ENCODE assay signal across 8 cellular contexts in the genomic region with DNA sequence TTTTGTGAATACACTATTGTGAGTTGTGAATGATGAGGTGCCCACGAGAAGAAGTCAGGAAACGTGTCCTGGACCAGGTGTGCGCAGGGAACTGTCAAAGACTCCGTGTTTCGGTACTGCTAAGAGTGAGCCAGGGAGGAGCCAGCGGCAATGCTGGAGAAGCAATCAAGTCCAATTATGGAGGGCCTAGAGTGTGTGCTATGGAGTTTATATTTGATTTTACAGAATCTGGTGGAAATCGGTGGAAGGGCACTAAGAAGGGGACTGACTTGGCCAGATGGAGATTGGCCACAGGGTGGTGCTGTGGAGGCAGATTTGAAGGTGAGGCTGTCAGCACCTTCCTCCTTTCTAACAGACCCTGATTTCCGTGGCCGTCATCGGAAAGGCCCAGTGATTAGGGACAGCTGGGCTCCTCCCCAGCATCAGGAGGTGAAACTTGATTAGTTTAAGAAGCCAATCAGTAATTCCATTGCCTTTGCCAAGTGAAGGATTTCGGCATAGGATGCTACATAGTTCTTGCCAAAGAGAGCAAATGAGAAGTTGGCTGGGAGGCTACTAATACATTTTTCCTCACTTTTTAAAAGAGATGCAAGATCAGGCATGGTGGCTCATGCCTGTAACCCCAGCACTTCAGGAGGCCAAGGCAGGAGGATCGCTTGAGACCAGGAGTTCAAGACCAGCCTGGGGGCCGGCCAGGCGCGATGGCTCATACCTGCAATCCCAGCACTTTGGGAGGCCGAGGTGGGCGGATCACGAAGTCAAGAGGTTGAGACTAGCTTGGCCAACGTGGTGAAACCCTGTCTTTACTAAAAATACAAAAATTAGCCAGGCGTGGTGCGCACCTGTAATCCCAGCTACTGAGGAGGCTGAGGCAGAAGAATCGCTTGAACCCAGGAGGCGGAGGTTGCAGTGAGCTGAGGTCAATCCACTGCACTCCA. TPM values are rescaled to one million over a fixed set of nuclear protein-coding genes. Genes with fewer than 3 reads are reported as not detected.
DNase-seq lines count a peak whose midpoint lies in the region; ATAC-seq and TF ChIP-seq lines count a peak whose summit lies in the region.

No MANE protein-coding gene starts in this region.

- no peaks in the 10 kb centered on the region for H3K36me3 Mint-ChIP-seq in T-helper 1 cell treated with Interleukin-12 subunit alpha and Interleukin-12 subunit beta and Interleukin-4 antibody, amounts not matched to agents 30 μg/mL and 1 μg/mL, for 36 hours (ENCODE audit: low read depth)

- H3K4me3 Mint-ChIP-seq in T-helper 1 cell treated with Interleukin-12 subunit alpha and Interleukin-12 subunit beta and Interleukin-4 antibody, amounts not matched to agents 30 μg/mL and 1 μg/mL, for 36 hours, result no peak overlapping the region

- no peaks in the 10 kb centered on the region for H3K27me3 ChIP-seq in H7 (ENCODE audit: control insufficient read depth, insufficient read depth, low read length)
- H3K27me3 ChIP-seq in adrenal gland, result no peaks in the 10 kb centered on the region
- H3K27me3 ChIP-seq in right cardiac atrium (ENCODE audit: control insufficient read depth, insufficient read depth), result no peaks in the 10 kb centered on the region

- H3K9me3 ChIP-seq in adrenal gland (replicated peaks in 1 of 3) (no peaks in the 10 kb centered on the region), right cardiac atrium (ENCODE audit: control insufficient read depth, low read length) (no peaks in the 10 kb centered on the region)

- peaks cover 10% of the 10 kb centered on the region for H3K4me1 Mint-ChIP-seq in T-helper 1 cell treated with Interleukin-12 subunit alpha and Interleukin-12 subunit beta and Interleukin-4 antibody, amounts not matched to agents 30 μg/mL and 1 μg/mL, for 36 hours (ENCODE audit: low read depth)

- H3K27ac ChIP-seq in adrenal gland (no peak overlapping the region), right cardiac atrium (ENCODE audit: low read length) (no peak overlapping the region)

- H3K36me3 ChIP-seq in H7 (replicated peaks; ENCODE audit: control insufficient read depth, insufficient read depth, low read length) (no peaks in the 10 kb centered on the region), adrenal gland (replicated peaks in 1 of 2) (no peaks in the 10 kb centered on the region)

- no peak for TF ChIP-seq POLR2A in adrenal gland (IDR thresholded peaks at IDR 0.05)

- peak; percentile 48 for DNase-seq in DMS 273 treated with DMSO at 0.1 percent for 48 hours (lab: John Stamatoyannopoulos, UW)
- peak; percentile 89 for DNase-seq in H7
- peak; percentile 30 to 39 for DNase-seq in NCI-H187 (lab: John Stamatoyannopoulos, UW)
- peak; percentile 88 to 95 (median 91) for DNase-seq in adrenal gland
- peak; percentile 89 to 95 (median 94) for DNase-seq in right cardiac atrium
- peak; percentile 95 for DNase-seq in sciatic nerve (ENCODE audit: low spot score)
- no peak for DNase-seq in mesenteric fat pad (ENCODE audit: low spot score)

- peak; percentile 70 to 88 (median 83) for TF ChIP-seq CTCF in adrenal gland (IDR thresholded peaks at IDR 0.05)

- H3K4me1 ChIP-seq in adrenal gland (replicated peaks in 1 of 2) (peaks cover 0 to 12% of the 10 kb centered on the region in 2 donors), right cardiac atrium (ENCODE audit: control insufficient read depth, insufficient read depth, low read length) (no peaks in the 10 kb centered on the region)

- H3K9me3 Mint-ChIP-seq in T-helper 1 cell treated with Interleukin-12 subunit alpha and Interleukin-12 subunit beta and Interleukin-4 antibody, amounts not matched to agents 30 μg/mL and 1 μg/mL, for 36 hours, result no peaks in the 10 kb centered on the region

- 65 to 68% (median 66%) methylated on average over 23 of the region's 23 CpGs for WGBS in adrenal gland, 4 donors
- WGBS in right cardiac atrium, result 64% methylated on average over 23 of the region's 23 CpGs

- peak overlapping the region; percentile 24 for H3K27ac Mint-ChIP-seq in T-helper 1 cell treated with Interleukin-12 subunit alpha and Interleukin-12 subunit beta and Interleukin-4 antibody, amounts not matched to agents 30 μg/mL and 1 μg/mL, for 36 hours

- intact Hi-C loops in adrenal gland (cut with DNase I), result loop anchor here in 1 of 2 donors (5.0 kb wide), 1 partner anchor 171 kb away; no protein-coding TSS in a partner anchor
- intact Hi-C loops in right cardiac atrium (cut with DNase I), result loop anchor here in 3 of 4 donors (5.0 to 10.0 kb wide), 5 partner anchors 49 to 469 kb away; a partner anchor contains a TSS
- intact Hi-C loops in sciatic nerve (cut with DNase I), result loop anchor here (10.0 kb wide), 1 partner anchor 51 kb away; a partner anchor contains a TSS

- H3K4me3 ChIP-seq in H7 (ENCODE audit: insufficient read depth, low read depth, low read length) (no peak overlapping the region), adrenal gland (no peak overlapping the region), right cardiac atrium (ENCODE audit: low read length) (no peak overlapping the region)

- no peaks in the 10 kb centered on the region for H3K27me3 Mint-ChIP-seq in T-helper 1 cell treated with Interleukin-12 subunit alpha and Interleukin-12 subunit beta and Interleukin-4 antibody, amounts not matched to agents 30 μg/mL and 1 μg/mL, for 36 hours (ENCODE audit: low read depth)

- peak; percentile 84 to 91 for ATAC-seq in right cardiac atrium
- ATAC-seq in sciatic nerve, result peak; percentile 73

RNA-seq across cellular contexts. Expression of a gene that starts 7.0 kb away (rescaled TPM):
- 0.18 and 0.42 TPM in 2 replicates for total RNA-seq in H7 (2014; rRNA removed; shearing (Covaris generic))
- total RNA-seq in adrenal gland (1 to 10 TPM in 5 of 8 donors, under 1 TPM in 3; 0.42 to 3.0 (median 1.8) TPM), right cardiac atrium (under 1 TPM; 0.28 to 0.79 (median 0.54) TPM), sciatic nerve (31.2 TPM), mesenteric fat pad (0.93 TPM)
- polyA plus RNA-seq in adrenal gland (1 to 10 TPM in 2 of 3 donors, under 1 TPM in 1; 0.40 to 7.8 (median 6.4) TPM), right cardiac atrium (0.34 TPM)

RNA-seq across cellular contexts. Expression of a gene that starts 27.7 kb away (rescaled TPM):
- total RNA-seq in H7 (2014; rRNA removed; shearing (Covaris generic)), result 0.78 and 1.4 TPM in 2 replicates
- total RNA-seq in adrenal gland (10 to 100 TPM in 7 of 8 donors, 1 to 10 TPM in 1; 8.6 to 46.3 (median 21.3) TPM), right cardiac atrium (1 to 10 TPM; 5.1 to 8.8 (median 5.7) TPM), sciatic nerve (35.0 TPM), mesenteric fat pad (26.1 TPM)
- polyA plus RNA-seq in adrenal gland (10 to 100 TPM in 2 of 3 donors, 1 to 10 TPM in 1; 4.8 to 67.2 (median 26.5) TPM), right cardiac atrium (6.4 TPM)

RNA-seq across cellular contexts. Expression of a gene that starts 28.9 kb away (rescaled TPM):
- 1.00 TPM in 1 of 2 replicates, not detected in the other for total RNA-seq in H7 (2014; rRNA removed; shearing (Covaris generic))
- total RNA-seq in adrenal gland (1 to 10 TPM in 7 of 8 donors, not detected in 1; 1.1 to 9.4 (median 2.6) TPM), right cardiac atrium (under 1 TPM in 3 of 4 donors, not detected in 1; 0.44 to 0.74 (median 0.47) TPM), sciatic nerve (0.49 TPM), mesenteric fat pad (not detected)
- polyA plus RNA-seq in adrenal gland (10 to 100 TPM in 1 of 3 donors, 1 to 10 TPM in 1, not detected in 1; 3.0 to 10.3 TPM), right cardiac atrium (1.1 TPM)

RNA-seq across cellular contexts. Expression of a gene that starts 35.8 kb away (rescaled TPM):
- 4.9 and 10.1 TPM in 2 replicates for total RNA-seq in H7 (2014; rRNA removed; shearing (Covaris generic))
- total RNA-seq in adrenal gland, result 10 to 100 TPM; 11.2 to 37.5 (median 17.1) TPM
- 10 to 100 TPM in 2 of 3 donors, 1 to 10 TPM in 1; 4.9 to 51.8 (median 49.4) TPM for polyA plus RNA-seq in adrenal gland
- 10 to 100 TPM in 1 of 4 donors, 1 to 10 TPM in 3; 6.0 to 11.4 (median 8.2) TPM for total RNA-seq in right cardiac atrium
- polyA plus RNA-seq in right cardiac atrium, result 11.0 TPM
- 26.1 TPM for total RNA-seq in sciatic nerve
- total RNA-seq in mesenteric fat pad, result 78.0 TPM

RNA-seq across cellular contexts. Expression of a gene that starts 48.0 kb away (rescaled TPM):
- 0.80 and 1.4 TPM in 2 replicates for total RNA-seq in H7 (2014; rRNA removed; shearing (Covaris generic))
- total RNA-seq in adrenal gland (1 to 10 TPM in 2 of 8 donors, under 1 TPM in 5, not detected in 1; 0.12 to 3.1 (median 0.68) TPM), right cardiac atrium (under 1 TPM; 0.14 to 0.28 (median 0.22) TPM), sciatic nerve (0.36 TPM), mesenteric fat pad (0.19 TPM)
- polyA plus RNA-seq in adrenal gland (1 to 10 TPM in 2 of 3 donors, under 1 TPM in 1; 0.09 to 6.2 (median 5.3) TPM), right cardiac atrium (0.18 TPM)
